ENCODE assay signal across 8 cellular contexts in genomic region chr17:8186446-8186786, GRCh38. TPM values are rescaled to one million over a fixed set of nuclear protein-coding genes. Genes with fewer than 3 reads are reported as not detected.
DNase-seq lines count a peak whose midpoint lies in the region; ATAC-seq and TF ChIP-seq lines count a peak whose summit lies in the region.

No MANE protein-coding gene starts in this region.

- H3K27me3 ChIP-seq in heart left ventricle (no peaks in the 10 kb centered on the region), lower lobe of right lung (ENCODE audit: low read depth) (no peaks in the 10 kb centered on the region), uterus (no peaks in the 10 kb centered on the region)

- H3K9me3 ChIP-seq in heart left ventricle (no peaks in the 10 kb centered on the region), lower lobe of right lung (no peaks in the 10 kb centered on the region), uterus (no peaks in the 10 kb centered on the region)

- H3K36me3 ChIP-seq in heart left ventricle, result no peaks in the 10 kb centered on the region
- no peaks in the 10 kb centered on the region for H3K36me3 ChIP-seq in lower lobe of right lung
- H3K36me3 ChIP-seq in uterus, result no peaks in the 10 kb centered on the region

- H3K4me1 ChIP-seq in heart left ventricle, result peaks cover 3 to 38% (median 26%) of the 10 kb centered on the region in 12 donors
- H3K4me1 ChIP-seq in lower lobe of right lung, result peaks cover 40% of the 10 kb centered on the region
- H3K4me1 ChIP-seq in uterus, result peaks cover 8 to 13% of the 10 kb centered on the region in 2 donors

- WGBS in heart left ventricle, 4 donors, result 0 to 1% (median 0%) methylated on average over 12 to 23 of the region's 23 CpGs

- peak in 3 of 12 donors; percentile 18 to 51 (median 42) for TF ChIP-seq CTCF in heart left ventricle (IDR thresholded peaks at IDR 0.05)
- TF ChIP-seq CTCF in astrocyte of the spinal cord (IDR thresholded peaks at IDR 0.05; ENCODE audit: low read depth, low read length), result no peak
- TF ChIP-seq CTCF in lower lobe of right lung (IDR thresholded peaks at IDR 0.05), result no peak
- TF ChIP-seq CTCF in uterus (IDR thresholded peaks at IDR 0.05), result no peak

- intact Hi-C loops in heart left ventricle (cut with DNase I), result loop anchor here (1.0 to 10.0 kb wide), 14 partner anchors 30 to 111 kb away; partner anchors contain the start of genes CTC1 (in 3 of the 10), PFAS (in 3 of the 10), ALOXE3 (in 1 of the 10) and HES7 (in 1 of the 10)
- intact Hi-C loops in left cardiac atrium (cut with DNase I), result loop anchor here (1.0 to 2.0 kb wide), 2 partner anchors 36 to 67 kb away; no protein-coding TSS in a partner anchor
- intact Hi-C loops in lower lobe of right lung (cut with DNase I), result no loop called here
- intact Hi-C loops in uterus (cut with DNase I; ENCODE audit: low total_unique reads), result loop anchor here (5.0 to 10.0 kb wide), 2 partner anchors 36 to 62 kb away; partner anchors contain the start of gene HES7

- no peak for TF ChIP-seq POLR2A in heart left ventricle (IDR thresholded peaks at IDR 0.05)
- no peak for TF ChIP-seq POLR2A in uterus (IDR thresholded peaks at IDR 0.05)

- no peak for DNase-seq in heart left ventricle
- DNase-seq in left cardiac atrium, result no peak
- DNase-seq in astrocyte of the spinal cord (ENCODE audit: low read depth, low spot score), result no peak
- DNase-seq in lower lobe of right lung, result no peak
- DNase-seq in uterus, result no peak
- DNase-seq in GM19238 (ENCODE audit: insufficient read length, low spot score), result no peak
- no peak for DNase-seq in cerebellum (ENCODE audit: low spot score)
- no peak for DNase-seq in C1 segment of cervical spinal cord (lab: John Stamatoyannopoulos, UW)

- H3K27ac ChIP-seq in heart left ventricle (peak overlapping the region; percentile 49 to 99 (median 96)), lower lobe of right lung (peak overlapping the region; percentile 98), uterus (peak overlapping the region; percentile 97 to 99)

- H3K4me3 ChIP-seq in heart left ventricle (peak overlapping the region; percentile 61 to 96 (median 82)), astrocyte of the spinal cord (ENCODE audit: low read depth, low read length) (peak overlapping the region; percentile 59), lower lobe of right lung (peak overlapping the region; percentile 97), uterus (peak overlapping the region; percentile 62 to 66)

- no peak for ATAC-seq in heart left ventricle
- no peak for ATAC-seq in left cardiac atrium
- no peak for ATAC-seq in lower lobe of right lung

- in situ Hi-C loops in astrocyte of the spinal cord (cut with HindIII; ENCODE audit: low sequenced_read_pairs), result no loop called here

RNA-seq across cellular contexts. Expression of gene BORCS6, which starts 3.6 kb away (rescaled TPM):
- total RNA-seq in heart left ventricle, result 10 to 100 TPM in 3 of 9 donors, 1 to 10 TPM in 6; 6.1 to 13.5 (median 8.1) TPM
- polyA plus RNA-seq in heart left ventricle, result 10 to 100 TPM in 1 of 2 donors, 1 to 10 TPM in 1; 5.1 to 12.9 TPM
- total RNA-seq in left cardiac atrium, result 1 to 10 TPM; 5.8 to 8.9 TPM
- 7.7 TPM for total RNA-seq in lower lobe of right lung
- total RNA-seq in uterus, result 1 to 10 TPM in 3 of 4 donors, under 1 TPM in 1; under 0.01 to 9.0 (median 6.1) TPM
- total RNA-seq in cerebellum, result 3.1 TPM

RNA-seq across cellular contexts. Expression of gene TMEM107, which starts 10.2 kb away (rescaled TPM):
- total RNA-seq in heart left ventricle (10 to 100 TPM in 3 of 9 donors, 1 to 10 TPM in 6; 5.3 to 16.4 (median 8.4) TPM), left cardiac atrium (1 to 10 TPM; 6.8 to 8.0 TPM), lower lobe of right lung (12.9 TPM), uterus (10 to 100 TPM in 3 of 4 donors, under 1 TPM in 1; 0.77 to 42.6 (median 25.1) TPM), cerebellum (28.3 TPM)
- polyA plus RNA-seq in heart left ventricle, result 1 to 10 TPM; 3.8 to 8.9 TPM

RNA-seq across cellular contexts. Expression of gene VAMP2, which starts 23.7 kb away (rescaled TPM):
- total RNA-seq in heart left ventricle, result 10 to 100 TPM; 21.5 to 67.2 (median 51.1) TPM
- polyA plus RNA-seq in heart left ventricle, result 10 to 100 TPM; 49.0 to 50.6 TPM
- 10 to 100 TPM; 59.1 to 72.3 TPM for total RNA-seq in left cardiac atrium
- 77.0 TPM for total RNA-seq in lower lobe of right lung
- 100 to 1,000 TPM in 1 of 4 donors, 10 to 100 TPM in 2, 1 to 10 TPM in 1; 6.7 to 150 (median 14.1) TPM for total RNA-seq in uterus
- total RNA-seq in cerebellum, result 29.9 TPM

RNA-seq across cellular contexts. Expression of gene AURKB, which starts 24.0 kb away (rescaled TPM):
- total RNA-seq in heart left ventricle (10 to 100 TPM in 1 of 9 donors, 1 to 10 TPM in 1, under 1 TPM in 3, not detected in 4; 0.23 to 10.3 (median 0.81) TPM), left cardiac atrium (1 to 10 TPM; 1.4 to 1.5 TPM), lower lobe of right lung (2.2 TPM), uterus (10 to 100 TPM in 1 of 4 donors, not detected in 3; 12.8 TPM), cerebellum (15.2 TPM)
- polyA plus RNA-seq in heart left ventricle, result under 1 TPM in 1 of 2 donors, not detected in 1; 0.47 TPM

RNA-seq across cellular contexts. Expression of gene PER1, which starts 34.2 kb away (rescaled TPM):
- total RNA-seq in heart left ventricle (100 to 1,000 TPM in 3 of 9 donors, 10 to 100 TPM in 6; 40.2 to 132 (median 86.3) TPM), left cardiac atrium (100 to 1,000 TPM; 125 to 134 TPM), lower lobe of right lung (252 TPM), uterus (100 to 1,000 TPM in 3 of 4 donors, 10 to 100 TPM in 1; 20.0 to 396 (median 163) TPM), cerebellum (7.7 TPM)
- 100 to 1,000 TPM in 1 of 2 donors, 10 to 100 TPM in 1; 96.2 to 164 TPM for polyA plus RNA-seq in heart left ventricle
